11 cellular contexts compared by ENCODE assay signal in the genomic region with DNA sequence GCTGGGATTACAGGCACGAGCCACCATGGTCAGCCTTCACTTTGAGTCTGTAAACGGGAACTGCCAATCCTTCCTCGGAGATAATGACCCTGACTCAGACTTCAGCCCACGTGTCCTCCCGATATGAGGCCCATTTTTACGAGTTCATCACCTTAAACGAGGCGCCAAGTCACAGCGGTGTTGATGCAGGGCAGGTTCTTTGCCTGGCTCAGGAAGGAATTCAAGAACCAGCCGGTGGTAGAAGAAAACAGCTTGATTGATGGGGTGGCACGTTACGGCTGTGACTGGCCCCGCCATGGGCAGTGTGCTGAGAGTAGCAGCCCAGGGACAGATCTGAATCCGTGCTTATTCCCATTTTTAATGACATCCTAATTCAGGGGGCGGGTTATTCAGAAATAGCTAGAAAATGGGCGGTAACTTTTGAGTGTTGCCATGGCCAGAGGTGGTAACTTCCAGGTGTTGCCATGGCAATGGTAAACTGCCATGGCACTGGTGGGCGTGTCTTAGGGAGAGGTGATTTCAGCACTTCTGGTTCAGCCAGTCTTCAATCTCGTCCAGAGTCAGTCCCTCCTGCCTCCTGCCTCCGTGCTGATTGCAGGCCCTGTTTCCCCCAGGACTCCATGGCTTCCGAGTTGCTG. TPM values are rescaled to one million over a fixed set of nuclear protein-coding genes. Genes with fewer than 3 reads are reported as not detected.
DNase-seq lines count a peak whose midpoint lies in the region; ATAC-seq, FAIRE-seq and TF ChIP-seq lines count a peak whose summit lies in the region.
"Had no signal": no experiment of that assay in that cellular context is flagged by ENCODE, and none has a peak within 500 bp of the region (broad histone marks: within the 10 kb centered on the region; RNA-seq: fewer than 3 reads in every experiment).

No MANE protein-coding gene starts in this region.

- WGBS in GM12878 (ENCODE audit: insufficient coverage, insufficient replicate concordance, low lambda C conversion rate, missing lambda C conversion rate), result 70% methylated on average over 20 of the region's 20 CpGs

- TF ChIP-seq RAD21 in GM12878 (IDR thresholded peaks at IDR 0.05; ENCODE audit: insufficient read depth, low read depth, low read length), result no peak

- no peak for TF ChIP-seq CTCF in LNCaP clone FGC (IDR thresholded peaks at IDR 0.05; ENCODE audit: control insufficient read depth, extremely low read depth, insufficient read depth)
- TF ChIP-seq CTCF in GM12878 (IDR thresholded peaks at IDR 0.05 in 2 of 3, conservative IDR thresholded peaks at IDR 0.05 in 1 of 3; ENCODE audit: control insufficient read depth in 2 of 3, extremely low read depth in 1 of 3, insufficient read depth in 1 of 3, low read depth in 3 of 3, low read length in 3 of 3), result no peak
- TF ChIP-seq CTCF in mucosa of descending colon (IDR thresholded peaks at IDR 0.05), result no peak

- BruUV-seq in GM12878 (replicated peaks; lab: Mats Ljungman, UMichigan), result no TSS peak

- H3K4me2 ChIP-seq in GM12878 (ENCODE audit: control insufficient read depth, insufficient read depth), result no peak overlapping the region

- H3K79me2 ChIP-seq in GM12878 (ENCODE audit: control insufficient read depth, insufficient read depth, low read length), result no peaks in the 10 kb centered on the region

- SMC1A ChIA-PET in GM12878 (lab: Charles Lee; ENCODE audit: uncharacterized antibody, unreplicated experiment), result no interaction called here

- peak; percentile 57; the same call in 2 of the 3 replicates for ATAC-seq in GM12878
- peak; percentile 59 for ATAC-seq in mucosa of descending colon
- ATAC-seq in HG03520 (IDR thresholded peaks at IDR 0.05; ENCODE audit: unreplicated experiment), result no peak
- no peak for ATAC-seq in GM21619 (IDR thresholded peaks at IDR 0.05; ENCODE audit: unreplicated experiment)
- ATAC-seq: stimulated activated naive CD8-positive, alpha-beta T cell treated with anti-CD3 and anti-CD28 coated beads, Interleukin-15, amount 100 ng/mL, for 72 hours had no signal

- RAD21 ChIA-PET in GM12878 (lab: Charles Lee; ENCODE audit: unreplicated experiment), result no interaction called here

- no peaks in the 10 kb centered on the region for H3K27me3 ChIP-seq in GM12878 (replicated peaks in 1 of 2; ENCODE audit: control insufficient read depth in 2 of 2, insufficient read depth in 2 of 2, low read length in 1 of 2)

- CTCF ChIA-PET in GM12878 (lab: Yijun Ruan, JAX), result interaction anchor here (0.6 to 1.0 kb wide), 2 partner anchors 11 to 13 kb away, joined by 3 read pairs; no protein-coding TSS in a partner anchor

- no peak overlapping the region for H2AFZ ChIP-seq in GM12878 (ENCODE audit: control insufficient read depth, low read depth, low read length)

- no peak for TF ChIP-seq POLR2A in GM12878 (IDR thresholded peaks at IDR 0.05; ENCODE audit: low read depth, low read length)

- H3K27ac ChIP-seq in GM12878 (ENCODE audit: control insufficient read depth, insufficient read depth), result no peak overlapping the region

- in situ Hi-C loops in GM12878 (cut with MboI), result no loop called here

- no peak for FAIRE-seq in GM12878 (lab: Jason Lieb, UNC)
- FAIRE-seq: G401.6, TTC549 had no signal

- no peak overlapping the region for H3K9ac ChIP-seq in GM12878 (ENCODE audit: control insufficient read depth, insufficient read depth, low read length)

- TF ChIP-seq EP300 in GM12878 (IDR thresholded peaks at IDR 0.05; ENCODE audit: borderline replicate concordance in 1 of 2, control insufficient read depth in 1 of 2, low read depth in 2 of 2, low read length in 2 of 2), result no peak

- H3K9me3 ChIP-seq in GM12878 (replicated peaks; ENCODE audit: control insufficient read depth, insufficient read depth, low read length) (no peaks in the 10 kb centered on the region), mucosa of descending colon (no peaks in the 10 kb centered on the region)

- H3K4me1 ChIP-seq in GM12878 (ENCODE audit: control insufficient read depth, insufficient read depth, low read length), result no peaks in the 10 kb centered on the region
- peaks cover 15% of the 10 kb centered on the region for H3K4me1 ChIP-seq in mucosa of descending colon (ENCODE audit: low read depth)

- DNase-seq in ELR (ENCODE audit: low read depth) (peak; percentile 34), LNCaP clone FGC (ENCODE audit: low read depth) (peak; percentile 81), GM12878 (ENCODE audit: low read depth, low spot score) (no peak), mucosa of descending colon (peak; percentile 51 to 62 (median 56)), OCI-M2 (lab: John Stamatoyannopoulos, UW; ENCODE audit: unreplicated experiment) (no peak)
- DNase-seq: NCI-H446 treated with DMSO at 0.1 percent for 48 hours; stimulated activated naive CD8-positive, alpha-beta T cell treated with anti-CD3 and anti-CD28 coated beads, Interleukin-15, amount 100 ng/mL, for 72 hours had no signal

- no peaks in the 10 kb centered on the region for H4K20me1 ChIP-seq in GM12878 (ENCODE audit: control insufficient read depth, insufficient read depth)

- H3K36me3 ChIP-seq in GM12878 (ENCODE audit: control insufficient read depth in 2 of 2, insufficient read depth in 2 of 2, low read length in 1 of 2), result no peaks in the 10 kb centered on the region
- no peaks in the 10 kb centered on the region for H3K36me3 ChIP-seq in mucosa of descending colon (ENCODE audit: low read depth)

- H3K4me3 ChIP-seq in LNCaP clone FGC (ENCODE audit: low read depth, low read length) (no peak overlapping the region), GM12878 (no peak overlapping the region), mucosa of descending colon (no peak overlapping the region)

- intact Hi-C loops in GM12878 (cut with micrococcal nuclease; ENCODE audit: unreplicated experiment) (no loop called here), mucosa of descending colon (cut with DNase I, micrococcal nuclease) (no loop called here)

- POLR2A ChIA-PET in GM12878 (lab: Charles Lee), result interaction anchor here (0.7 kb wide), 1 partner anchor 27 kb away, joined by 4 read pairs; no protein-coding TSS in a partner anchor

TF ChIP-seq in GM12878, 131 proteins besides CTCF, POLR2A, EP300 and RAD21:
- TF ChIP-seq TCF12 (IDR thresholded peaks at IDR 0.05; ENCODE audit: low read depth, low read length) (no peak), RB1 (IDR thresholded peaks at IDR 0.05; ENCODE audit: borderline replicate concordance) (no peak), BMI1 (IDR thresholded peaks at IDR 0.05; ENCODE audit: borderline replicate concordance) (peak; percentile 55), ZNF207 (IDR thresholded peaks at IDR 0.05; ENCODE audit: borderline replicate concordance) (no peak), EZH2 (IDR thresholded peaks at IDR 0.05; ENCODE audit: borderline replicate concordance, control insufficient read depth, low read depth, low read length) (no peak), IRF3 (IDR thresholded peaks at IDR 0.05) (no peak)
TF ChIP-seq in GM12878: peak in this region for 1.

RNA-seq across cellular contexts. Expression of gene MAP1LC3A, which starts 9.1 kb away (rescaled TPM):
- not detected in 2 replicates for total RNA-seq in GM12878 (2013; cell fraction: nucleolus; rRNA removed)
- total RNA-seq in GM12878 (2014; rRNA removed) (0.16 and 1.1 TPM in 2 replicates), GM12878 (2014; rRNA removed; fragmentation: Illumina TruSeq; extraction: Trizol) (0.27 TPM in 1 of 2 replicates, not detected in the other), GM12878 (2021) (0.44 and 0.69 TPM in 2 replicates), mucosa of descending colon (10 to 100 TPM; 30.6 to 61.6 (median 47.8) TPM)
- 0.45 TPM for polyA plus RNA-seq in GM12878 (2011; ENCODE audit: low read depth)
- polyA plus RNA-seq in GM12878 (2011; rRNA removed) (not detected in 2 replicates), GM12878 (2014; fragmentation: Illumina TruSeq; extraction: Trizol) (not detected in 2 replicates), GM12878 (2014; fragmentation: Nextera tagmentation; extraction: Ambion mirVana) (not detected), GM12878 (2014; rRNA removed) (0.35 and 0.60 TPM in 2 replicates), GM12878 (2016; fragmentation: Nextera tagmentation; extraction: Ambion mirVana) (1 to 10 TPM in 1 of 2 experiments, under 1 TPM in 1; 0.33 to 1.2 TPM)
- 0.07 and 0.15 TPM in 2 replicates for polyA plus RNA-seq in GM12878 (2011; cell fraction: cytosol; rRNA removed)
- 0.36 and 0.45 TPM in 2 replicates for polyA plus RNA-seq in GM12878 (2011; cell fraction: nucleus; rRNA removed)
- 1.5 and 2.5 TPM in 2 replicates for polyA plus RNA-seq in GM12878 (2012)
- not detected in 2 replicates for polyA minus RNA-seq in GM12878 (2011; rRNA and poly(A)+ RNA removed)
- polyA minus RNA-seq in GM12878 (2011; cell fraction: cytosol; rRNA and poly(A)+ RNA removed), result not detected in 2 replicates
- not detected in 2 replicates for polyA minus RNA-seq in GM12878 (2011; cell fraction: nucleus; rRNA and poly(A)+ RNA removed)

RNA-seq across cellular contexts. Expression of gene DYNLRB1, which starts 33.2 kb away (rescaled TPM):
- 25.4 and 25.5 TPM in 2 replicates for total RNA-seq in GM12878 (2013; cell fraction: nucleolus; rRNA removed)
- total RNA-seq in GM12878 (2014; rRNA removed) (114 and 129 TPM in 2 replicates), GM12878 (2014; rRNA removed; fragmentation: Illumina TruSeq; extraction: Trizol) (132 and 149 TPM in 2 replicates), GM12878 (2021) (87.9 and 92.5 TPM in 2 replicates), mucosa of descending colon (100 to 1,000 TPM; 110 to 137 (median 119) TPM)
- polyA plus RNA-seq in GM12878 (2011; ENCODE audit: low read depth), result 405 TPM
- polyA plus RNA-seq in GM12878 (2011; rRNA removed) (81.4 and 135 TPM in 2 replicates), GM12878 (2014; fragmentation: Illumina TruSeq; extraction: Trizol) (250 and 313 TPM in 2 replicates), GM12878 (2014; fragmentation: Nextera tagmentation; extraction: Ambion mirVana) (100 to 1,000 TPM; 185 to 189 TPM), GM12878 (2014; rRNA removed) (97.9 and 123 TPM in 2 replicates), GM12878 (2016; fragmentation: Nextera tagmentation; extraction: Ambion mirVana) (100 to 1,000 TPM; 171 to 194 TPM)
- 130 and 201 TPM in 2 replicates for polyA plus RNA-seq in GM12878 (2011; cell fraction: cytosol; rRNA removed)
- polyA plus RNA-seq in GM12878 (2011; cell fraction: nucleus; rRNA removed), result 70.6 and 108 TPM in 2 replicates
- 190 and 213 TPM in 2 replicates for polyA plus RNA-seq in GM12878 (2012)
- 88.9 and 125 TPM in 2 replicates for polyA minus RNA-seq in GM12878 (2011; rRNA and poly(A)+ RNA removed)
- polyA minus RNA-seq in GM12878 (2011; cell fraction: cytosol; rRNA and poly(A)+ RNA removed), result 30.5 and 33.1 TPM in 2 replicates
- 20.2 and 32.2 TPM in 2 replicates for polyA minus RNA-seq in GM12878 (2011; cell fraction: nucleus; rRNA and poly(A)+ RNA removed)

Comparison
In these comparisons a context has a peak if more than half of its experiments do, and no peak if none do; other contexts are left out.
1. DNase-seq: peak in ELR (single experiment), LNCaP clone FGC (single experiment) and mucosa of descending colon (3 of 3); none in GM12878 (single experiment) and OCI-M2 (single experiment).
2. ATAC-seq: peak in GM12878 (single experiment) and mucosa of descending colon (single experiment); none in HG03520 (single experiment) and GM21619 (single experiment).
3. RNA of gene MAP1LC3A, which starts 9.1 kb away (total RNA-seq): 30.6 to 61.6 TPM in mucosa of descending colon; 0.16 to 1.1 TPM in GM12878; every median in the first group is over 10 times any median in the second.